Comparison of ENCODE assay signal across 9 cellular contexts in genomic region chr11:8720868-8721739, GRCh38. TPM values are rescaled to one million over a fixed set of nuclear protein-coding genes. Genes with fewer than 3 reads are reported as not detected.
DNase-seq lines count a peak whose midpoint lies in the region; ATAC-seq and TF ChIP-seq lines count a peak whose summit lies in the region.
"Had no signal": no experiment of that assay in that cellular context is flagged by ENCODE, and none has a peak within 500 bp of the region (broad histone marks: within the 10 kb centered on the region; RNA-seq: fewer than 3 reads in every experiment).

No MANE protein-coding gene starts in this region.

- H3K9ac ChIP-seq in colonic mucosa (ENCODE audit: low read depth in 2 of 2, low read length in 2 of 2): peak overlapping the region; percentile 42 to 51
- peak overlapping the region; percentile 38 to 59 for H3K9ac ChIP-seq in mucosa of rectum (ENCODE audit: low read depth in 1 of 2, low read length in 2 of 2)

- TF ChIP-seq CTCF in colonic mucosa (IDR thresholded peaks at IDR 0.05) (no peak), upper lobe of right lung (IDR thresholded peaks at IDR 0.05) (no peak)

- intact Hi-C loops in colonic mucosa (cut with DNase I): no loop called here
- intact Hi-C loops in upper lobe of right lung (cut with DNase I): no loop called here

- H3K27ac ChIP-seq in colonic mucosa: peak overlapping the region; percentile 70
- H3K27ac ChIP-seq in mucosa of rectum (ENCODE audit: low read depth in 2 of 2, low read length in 2 of 2): peak overlapping the region; percentile 86 to 88
- peak overlapping the region; percentile 80 for H3K27ac ChIP-seq in upper lobe of right lung

- no peak overlapping the region for H3K4me3 ChIP-seq in colonic mucosa
- no peak overlapping the region for H3K4me3 ChIP-seq in mucosa of rectum (ENCODE audit: low read length in 2 of 2)
- H3K4me3 ChIP-seq in upper lobe of right lung: no peak overlapping the region

- H3K36me3 ChIP-seq in colonic mucosa: no peaks in the 10 kb centered on the region
- peaks cover 9 to 16% of the 10 kb centered on the region in 2 donors for H3K36me3 ChIP-seq in mucosa of rectum (ENCODE audit: control insufficient read depth in 2 of 2, insufficient read depth in 2 of 2, low read length in 2 of 2)
- peaks cover 7% of the 10 kb centered on the region for H3K36me3 ChIP-seq in upper lobe of right lung

- H3K4me1 ChIP-seq in colonic mucosa (peaks cover 15% of the 10 kb centered on the region), mucosa of rectum (ENCODE audit: control insufficient read depth in 2 of 2, insufficient read depth in 2 of 2, low read length in 2 of 2) (peaks cover 40 to 50% of the 10 kb centered on the region in 2 donors), upper lobe of right lung (peaks cover 65% of the 10 kb centered on the region)

- DNase-seq in NCI-H510A treated with DMSO at 0.1 percent for 48 hours (lab: John Stamatoyannopoulos, UW) (peak; percentile 61), NCI-H510A (lab: John Stamatoyannopoulos, UW) (no peak), colonic mucosa (peak; percentile 82), upper lobe of right lung (no peak), T-helper 9 cell (no peak)
- DNase-seq: activated naive CD8-positive, alpha-beta T cell treated with anti-CD3 and anti-CD28 coated beads, Interleukin-2, amount 10 ng/mL, durations not matched to agents 7 days and 5 days had no signal

- H3K9me3 ChIP-seq in colonic mucosa: no peaks in the 10 kb centered on the region
- H3K9me3 ChIP-seq in mucosa of rectum (ENCODE audit: control insufficient read depth in 2 of 2, low read length in 2 of 2): no peaks in the 10 kb centered on the region
- H3K9me3 ChIP-seq in upper lobe of right lung: no peaks in the 10 kb centered on the region

- H3K27me3 ChIP-seq in colonic mucosa (no peaks in the 10 kb centered on the region), mucosa of rectum (ENCODE audit: control insufficient read depth in 2 of 2, insufficient read depth in 2 of 2, low read length in 2 of 2) (no peaks in the 10 kb centered on the region), upper lobe of right lung (no peaks in the 10 kb centered on the region)

- ATAC-seq in upper lobe of right lung: peak; percentile 81
- ATAC-seq in GM18520 (IDR thresholded peaks at IDR 0.05; ENCODE audit: unreplicated experiment): no peak
- ATAC-seq in GM21360 (IDR thresholded peaks at IDR 0.05; ENCODE audit: unreplicated experiment): no peak

RNA-seq across cellular contexts. Expression of gene RPL27A, which starts 38.5 kb away (rescaled TPM):
- 1,000 to 10,000 TPM in 1 of 2 donors, 100 to 1,000 TPM in 1; 701 to 1,045 TPM for total RNA-seq in colonic mucosa
- 835 TPM for total RNA-seq in upper lobe of right lung

RNA-seq across cellular contexts. Expression of gene TRIM66, which starts 38.6 kb away (rescaled TPM):
- total RNA-seq in colonic mucosa: 10 to 100 TPM in 1 of 2 donors, 1 to 10 TPM in 1; 5.9 to 10.6 TPM
- total RNA-seq in upper lobe of right lung: 15.0 TPM

Comparison
In these comparisons a context has a peak if more than half of its experiments do, and no peak if none do; other contexts are left out.
1. DNase-seq: peak in NCI-H510A treated with DMSO at 0.1 percent for 48 hours (single experiment) and colonic mucosa (single experiment); none in NCI-H510A (single experiment), upper lobe of right lung (single experiment) and T-helper 9 cell (single experiment).
2. Peak in every context shown above with its lines, with median percentiles within 50 percentile points of each other: H3K27ac ChIP-seq.